In the genomic region with DNA sequence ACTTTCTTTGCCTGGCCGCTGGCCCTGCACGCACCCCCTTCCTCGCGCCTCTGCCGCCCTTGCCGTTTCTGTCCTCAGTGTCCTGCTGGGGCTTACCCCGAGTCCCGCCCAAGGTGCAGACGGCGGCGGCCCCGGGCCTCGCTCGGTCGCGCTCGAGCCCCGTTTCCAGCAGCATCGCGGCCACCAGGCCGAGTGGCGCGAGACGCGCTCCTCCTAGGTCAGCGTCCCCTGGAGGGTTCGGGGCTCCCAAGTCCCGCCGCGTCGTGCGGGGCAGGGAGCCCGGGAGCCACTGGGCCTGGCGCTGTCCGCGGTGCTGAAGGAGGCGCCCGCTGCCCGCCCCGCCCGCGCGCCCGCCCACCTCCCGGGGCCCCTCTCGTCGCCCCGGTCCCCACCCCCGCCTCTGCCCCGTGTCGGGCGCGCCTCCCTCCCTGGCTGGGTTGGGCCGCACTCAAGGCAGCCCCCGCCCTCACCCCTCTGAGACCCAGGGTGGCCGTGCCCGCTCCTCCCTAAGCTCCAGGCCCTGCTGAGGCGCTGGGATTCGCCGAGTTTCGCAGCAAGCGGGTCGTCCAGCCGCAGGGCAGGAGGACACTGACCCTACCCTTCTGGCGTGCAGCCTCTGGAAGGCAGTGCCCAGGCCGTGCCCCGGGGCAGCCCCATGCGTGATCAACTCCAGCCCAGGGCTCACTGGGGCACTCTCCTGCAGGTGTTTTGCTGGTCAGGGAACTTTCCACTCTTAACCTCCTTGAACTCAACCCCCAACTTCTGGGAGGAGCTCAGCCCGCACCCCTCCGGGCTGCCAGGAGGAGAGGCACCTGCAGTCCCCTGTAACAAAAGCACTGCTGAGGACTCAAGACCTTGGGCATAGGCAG, we compare ENCODE assay signal across 10 cellular contexts. TPM values are rescaled to one million over a fixed set of nuclear protein-coding genes. Genes with fewer than 3 reads are reported as not detected.
A peak's percentile ranks its signal among the peaks of the same experiment; 100 is the strongest.
DNase-seq lines count a peak whose midpoint lies in the region; ATAC-seq and TF ChIP-seq lines count a peak whose summit lies in the region.
"Had no signal": no experiment of that assay in that cellular context is flagged by ENCODE, and none has a peak within 500 bp of the region (broad histone marks: within the 10 kb centered on the region; RNA-seq: fewer than 3 reads in every experiment).

A gene (minus strand): TSS at position 291 of the 869 bp plus-strand sequence. CDS start 116 bp downstream, at position 175.

- in situ Hi-C loops in brain microvascular endothelial cell (cut with HindIII; ENCODE audit: low pct_ligation_motif_present, low sequenced_read_pairs), result no loop called here

- H3K4me3 ChIP-seq in brain microvascular endothelial cell (ENCODE audit: low read depth, low read length), result no peak within 1 kb of the TSS

- H3K4me1 Mint-ChIP-seq in activated T-cell treated with anti-CD3 and anti-CD28 coated beads, Interleukin-2, amount 50 U/mL, for 72 hours (ENCODE audit: low read depth), result no peaks in the 10 kb centered on the region

- no peak within 1 kb of the TSS for H3K27ac Mint-ChIP-seq in activated T-cell treated with anti-CD3 and anti-CD28 coated beads, Interleukin-2, amount 50 U/mL, for 72 hours
- H3K27ac Mint-ChIP-seq: stimulated activated naive CD8-positive, alpha-beta T cell treated with anti-CD3 and anti-CD28 coated beads, Interleukin-15, Interleukin-2, amounts not matched to agents 100 ng/mL and 50 ng/mL, for 24 hours had no signal

- peaks cover 4% of the 10 kb centered on the region in 2 donors for H3K36me3 Mint-ChIP-seq in activated T-cell treated with anti-CD3 and anti-CD28 coated beads, Interleukin-2, amount 50 U/mL, for 72 hours (ENCODE audit: insufficient read depth in 2 of 2)

- ATAC-seq in activated T-cell treated with anti-CD3 and anti-CD28 coated beads, Interleukin-2, amount 50 U/mL, for 72 hours (replicated peaks in 1 of 2), result peak; percentile 27 to 36

- no peaks in the 10 kb centered on the region for H3K36me3 ChIP-seq in brain microvascular endothelial cell (replicated peaks)

- no peak within 1 kb of the TSS for H3K27ac ChIP-seq in brain microvascular endothelial cell

- TF ChIP-seq CTCF in brain microvascular endothelial cell (IDR thresholded peaks at IDR 0.05; ENCODE audit: low read depth, low read length, missing control alignments), result no peak

- H3K4me3 Mint-ChIP-seq in activated T-cell treated with anti-CD3 and anti-CD28 coated beads, Interleukin-2, amount 50 U/mL, for 72 hours, result no peak within 1 kb of the TSS
- H3K4me3 Mint-ChIP-seq: stimulated activated naive CD8-positive, alpha-beta T cell treated with anti-CD3 and anti-CD28 coated beads, Interleukin-15, Interleukin-2, amounts not matched to agents 100 ng/mL and 50 ng/mL, for 24 hours had no signal

- no peaks in the 10 kb centered on the region for H3K9me3 Mint-ChIP-seq in activated T-cell treated with anti-CD3 and anti-CD28 coated beads, Interleukin-2, amount 50 U/mL, for 72 hours
- H3K9me3 Mint-ChIP-seq: stimulated activated naive CD8-positive, alpha-beta T cell treated with anti-CD3 and anti-CD28 coated beads, Interleukin-15, Interleukin-2, amounts not matched to agents 100 ng/mL and 50 ng/mL, for 24 hours had no signal

- H3K27me3 ChIP-seq in brain microvascular endothelial cell (replicated peaks), result peaks cover 46% of the 10 kb centered on the region

- peak; percentile 29 for DNase-seq in stimulated activated CD4-positive, alpha-beta T cell treated with anti-CD3 and anti-CD28 coated beads, Interleukin-15, amount 100 ng/mL, for 24 hours
- no peak for DNase-seq in stimulated activated CD4-positive, alpha-beta T cell treated with anti-CD3 and anti-CD28 coated beads, Interleukin-2, amount 100 ng/mL, for 48 hours
- peak in 1 of 2 donors; percentile 26 for DNase-seq in activated T-cell treated with anti-CD3 and anti-CD28 coated beads, Interleukin-2, amount 50 U/mL, for 72 hours
- peak; percentile 75 for DNase-seq in islet precursor cell
- no peak for DNase-seq in NAMALWA (ENCODE audit: low spot score)
- no peak for DNase-seq in Kasumi-1 (lab: John Stamatoyannopoulos, UW)
- no peak for DNase-seq in brain microvascular endothelial cell
- no peak for DNase-seq in GM19240 (ENCODE audit: insufficient read length, low spot score)
- DNase-seq: NCI-H526 had no signal

- H3K27me3 Mint-ChIP-seq in activated T-cell treated with anti-CD3 and anti-CD28 coated beads, Interleukin-2, amount 50 U/mL, for 72 hours (ENCODE audit: low read depth), result peaks cover 23% of the 10 kb centered on the region

RNA-seq across cellular contexts. Expression of the gene that starts here (rescaled TPM):
- total RNA-seq in activated T-cell treated with anti-CD3 and anti-CD28 coated beads, Interleukin-2, amount 50 U/mL, for 72 hours, result under 1 TPM in 1 of 2 donors, not detected in 1; 0.17 TPM

Comparison
In these comparisons a context has a peak if more than half of its experiments do, and no peak if none do; other contexts are left out.
1. DNase-seq: peak in stimulated activated CD4-positive, alpha-beta T cell treated with anti-CD3 and anti-CD28 coated beads, Interleukin-15, amount 100 ng/mL, for 24 hours (single experiment) and islet precursor cell (single experiment); none in stimulated activated CD4-positive, alpha-beta T cell treated with anti-CD3 and anti-CD28 coated beads, Interleukin-2, amount 100 ng/mL, for 48 hours (0 of 2), NAMALWA (single experiment), Kasumi-1 (0 of 2), brain microvascular endothelial cell (single experiment) and GM19240 (single experiment).
2. Peak in ATAC-seq in activated T-cell treated with anti-CD3 and anti-CD28 coated beads, Interleukin-2, amount 50 U/mL, for 72 hours; RNA of the gene not detected or under 1 TPM.